8 cellular contexts compared by ENCODE assay signal in the genomic region with DNA sequence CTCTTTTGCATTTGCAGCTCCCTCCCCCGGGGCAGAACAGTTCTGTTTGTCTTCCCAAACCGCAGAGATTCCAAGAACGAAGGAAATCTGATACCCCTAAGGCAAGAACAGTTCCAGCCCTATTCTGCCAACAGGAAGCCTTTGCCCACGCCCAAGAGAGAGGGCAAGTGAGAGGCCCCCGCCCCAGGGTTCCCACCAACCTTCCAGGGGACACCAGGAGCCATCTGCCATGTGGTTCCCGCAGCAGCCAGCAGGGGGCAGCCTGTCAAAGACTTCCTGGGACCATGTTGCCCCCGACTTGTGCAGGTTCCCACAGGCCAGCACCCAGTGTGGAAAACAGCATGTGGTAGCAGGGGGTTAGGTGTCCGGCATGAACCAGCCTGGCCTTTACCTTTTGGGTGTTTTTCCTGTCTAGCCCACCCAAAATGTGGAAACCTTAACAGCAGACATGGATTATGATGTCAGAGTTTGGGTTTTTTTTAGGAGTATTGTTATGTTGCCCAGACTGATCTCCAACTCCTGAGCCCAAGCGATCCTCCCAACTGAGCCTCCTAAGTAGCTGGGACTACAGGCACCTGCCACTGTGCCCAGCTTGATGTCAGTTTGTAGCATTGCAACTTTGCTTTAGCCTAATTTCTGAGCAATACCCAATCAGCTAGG. TPM values are rescaled to one million over a fixed set of nuclear protein-coding genes. Genes with fewer than 3 reads are reported as not detected.
DNase-seq lines count a peak whose midpoint lies in the region; ATAC-seq and TF ChIP-seq lines count a peak whose summit lies in the region.

No MANE protein-coding gene starts in this region.

- peak; percentile 80 for ATAC-seq in activated CD8-positive, alpha-beta T cell treated with anti-CD3 and anti-CD28 coated beads for 36 hours
- ATAC-seq in mucosa of descending colon (peak; percentile 64), GM19023 (IDR thresholded peaks at IDR 0.05; ENCODE audit: unreplicated experiment) (no peak)

- H3K4me3 Mint-ChIP-seq in activated CD8-positive, alpha-beta T cell treated with anti-CD3 and anti-CD28 coated beads for 36 hours, result no peak overlapping the region

- no peaks in the 10 kb centered on the region for H3K4me1 ChIP-seq in mucosa of descending colon (ENCODE audit: low read depth)

- DNase-seq in DMS53 (lab: John Stamatoyannopoulos, UW) (peak; percentile 36), DMS53 treated with DMSO at 0.1 percent for 48 hours (lab: John Stamatoyannopoulos, UW; ENCODE audit: unreplicated experiment) (no peak), NB4 (ENCODE audit: low read depth) (peak; percentile 72), mucosa of descending colon (peak; percentile 63 to 73 (median 72))
- DNase-seq in activated CD8-positive, alpha-beta T cell treated with anti-CD3 and anti-CD28 coated beads for 36 hours, result peak; percentile 85
- peak; percentile 58 for DNase-seq in effector CD4-positive, alpha-beta T cell
- DNase-seq in stimulated activated CD8-positive, alpha-beta memory T cell treated with anti-CD3 and anti-CD28 coated beads, Interleukin-7, amount 100 ng/mL, for 1 hour (ENCODE audit: low read depth in 2 of 2), result peak; percentile 35 to 54

- no peak overlapping the region for H3K4me3 ChIP-seq in NB4 (ENCODE audit: low read depth, low read length)
- no peak overlapping the region for H3K4me3 ChIP-seq in mucosa of descending colon

- H3K4me1 Mint-ChIP-seq in activated CD8-positive, alpha-beta T cell treated with anti-CD3 and anti-CD28 coated beads for 36 hours (ENCODE audit: low read depth), result no peaks in the 10 kb centered on the region

- no peaks in the 10 kb centered on the region for H3K36me3 ChIP-seq in mucosa of descending colon (ENCODE audit: low read depth)

- TF ChIP-seq POLR2A in NB4 (IDR thresholded peaks at IDR 0.05; ENCODE audit: extremely low read depth, insufficient read length), result no peak

- CTCF ChIA-PET in activated CD8-positive, alpha-beta T cell treated with anti-CD3 and anti-CD28 coated beads for 36 hours (lab: Charles Lee), result interaction anchor here (0.6 to 1.9 kb wide), 16 partner anchors 9 to 269 kb away, joined by 3 to 6 read pairs (median 3); a partner anchor contains a TSS

- no peak overlapping the region for H3K27ac Mint-ChIP-seq in activated CD8-positive, alpha-beta T cell treated with anti-CD3 and anti-CD28 coated beads for 36 hours

- no peaks in the 10 kb centered on the region for H3K9me3 Mint-ChIP-seq in activated CD8-positive, alpha-beta T cell treated with anti-CD3 and anti-CD28 coated beads for 36 hours

- TF ChIP-seq CTCF in NB4 (IDR thresholded peaks at IDR 0.05; ENCODE audit: low read depth, low read length) (peak; percentile 95), mucosa of descending colon (IDR thresholded peaks at IDR 0.05) (peak; percentile 91)
- TF ChIP-seq CTCF in activated CD8-positive, alpha-beta T cell treated with anti-CD3 and anti-CD28 coated beads for 36 hours (IDR thresholded peaks at IDR 0.05), result peak; percentile 95

- no peaks in the 10 kb centered on the region for H3K9me3 ChIP-seq in mucosa of descending colon

- POLR2A ChIA-PET in activated CD8-positive, alpha-beta T cell treated with anti-CD3 and anti-CD28 coated beads for 36 hours (lab: Charles Lee), result no interaction called here

- no peaks in the 10 kb centered on the region for H3K36me3 Mint-ChIP-seq in activated CD8-positive, alpha-beta T cell treated with anti-CD3 and anti-CD28 coated beads for 36 hours (ENCODE audit: low read depth)

- intact Hi-C loops in activated CD8-positive, alpha-beta T cell treated with anti-CD3 and anti-CD28 coated beads for 36 hours (cut with micrococcal nuclease), result no loop called here
- intact Hi-C loops in mucosa of descending colon (cut with DNase I, micrococcal nuclease), result no loop called here

- H3K27me3 Mint-ChIP-seq in activated CD8-positive, alpha-beta T cell treated with anti-CD3 and anti-CD28 coated beads for 36 hours, result no peaks in the 10 kb centered on the region

RNA-seq across cellular contexts. Expression of a gene that starts 21.7 kb away (rescaled TPM):
- 1 to 10 TPM in 1 of 2 experiments, under 1 TPM in 1; 0.70 to 1.2 TPM for total RNA-seq in activated CD8-positive, alpha-beta T cell treated with anti-CD3 and anti-CD28 coated beads for 36 hours
- total RNA-seq in mucosa of descending colon, result 1 to 10 TPM; 2.2 to 4.8 (median 4.6) TPM
